In genomic region chr12:65665817-65666216, GRCh38 we compare ENCODE assay signal across 21 cellular contexts.
"Had no signal": no experiment of that assay in that cellular context is flagged by ENCODE, and none has a peak within 500 bp of the region (broad histone marks: within the 10 kb centered on the region; RNA-seq: fewer than 3 reads in every experiment).

No MANE protein-coding gene starts in this region.

- H3K27ac Mint-ChIP-seq: activated CD4-positive, alpha-beta memory T cell treated with anti-CD3 and anti-CD28 coated beads, Interleukin-2, amount 10 ng/mL, durations not matched to agents 7 days and 5 days; activated naive CD4-positive, alpha-beta T cell treated with anti-CD3 and anti-CD28 coated beads, Interleukin-2, amount 50 U/mL, for 72 hours; activated T-helper 1 cell treated with anti-CD3 and anti-CD28 coated beads, Interleukin-12 subunit alpha, Interleukin-12 subunit beta, Interleukin-2, Interleukin-4 antibody, amounts not matched to agents 30 ng/mL and 10 ng/mL and 1 ng/mL, durations not matched to agents 14 hours and 24 hours and 36 hours; T-cell; type B pancreatic cell; WTC11 had no signal

- H3K9me3 ChIP-seq: prostate gland, right atrium auricular region, testis had no signal

- DNase-seq: activated CD4-positive, alpha-beta memory T cell treated with anti-CD3 and anti-CD28 coated beads, Interleukin-2, amount 10 ng/mL, durations not matched to agents 7 days and 5 days; activated CD4-positive, alpha-beta T cell treated with anti-CD3 and anti-CD28 coated beads for 4 hours; activated CD8-positive, alpha-beta memory T cell treated with anti-CD3 and anti-CD28 coated beads, Interleukin-2, amount 50 U/mL, for 4 hours; activated gamma-delta T cell treated with Interleukin-2 at 50 U/mL for 16 hours; amygdala; dorsolateral prefrontal cortex; foreskin melanocyte; head of caudate nucleus; kidney; midbrain; stimulated activated CD4-positive, alpha-beta T cell treated with anti-CD3 and anti-CD28 coated beads, Interleukin-2, amount 100 ng/mL, for 24 hours; T-cell; testis had no signal

- H3K4me3 ChIP-seq: dorsolateral prefrontal cortex, prostate gland, right atrium auricular region, testis had no signal

- H3K4me3 Mint-ChIP-seq: activated CD4-positive, alpha-beta memory T cell treated with anti-CD3 and anti-CD28 coated beads, Interleukin-2, amount 10 ng/mL, durations not matched to agents 7 days and 5 days; activated T-helper 1 cell treated with anti-CD3 and anti-CD28 coated beads, Interleukin-12 subunit alpha, Interleukin-12 subunit beta, Interleukin-2, Interleukin-4 antibody, amounts not matched to agents 30 ng/mL and 10 ng/mL and 1 ng/mL, durations not matched to agents 14 hours and 24 hours and 36 hours; neural crest cell; T-cell; type B pancreatic cell; WTC11 had no signal

- H3K4me1 Mint-ChIP-seq: T-cell had no signal

- H3K4me1 ChIP-seq: prostate gland, right atrium auricular region, testis had no signal

- ATAC-seq: left lobe of liver, T-cell, WTC11 had no signal

- H3K27ac ChIP-seq: dorsolateral prefrontal cortex, prostate gland, right atrium auricular region, testis had no signal

- H3K9me3 Mint-ChIP-seq: activated CD4-positive, alpha-beta memory T cell treated with anti-CD3 and anti-CD28 coated beads, Interleukin-2, amount 10 ng/mL, durations not matched to agents 7 days and 5 days had no signal

- H3K36me3 Mint-ChIP-seq: T-cell, type B pancreatic cell had no signal

- H3K27me3 Mint-ChIP-seq: activated CD4-positive, alpha-beta memory T cell treated with anti-CD3 and anti-CD28 coated beads, Interleukin-2, amount 10 ng/mL, durations not matched to agents 7 days and 5 days; type B pancreatic cell had no signal

- H3K27me3 ChIP-seq: right atrium auricular region, testis had no signal

- H3K36me3 ChIP-seq: prostate gland, right atrium auricular region had no signal
